In the genomic region with DNA sequence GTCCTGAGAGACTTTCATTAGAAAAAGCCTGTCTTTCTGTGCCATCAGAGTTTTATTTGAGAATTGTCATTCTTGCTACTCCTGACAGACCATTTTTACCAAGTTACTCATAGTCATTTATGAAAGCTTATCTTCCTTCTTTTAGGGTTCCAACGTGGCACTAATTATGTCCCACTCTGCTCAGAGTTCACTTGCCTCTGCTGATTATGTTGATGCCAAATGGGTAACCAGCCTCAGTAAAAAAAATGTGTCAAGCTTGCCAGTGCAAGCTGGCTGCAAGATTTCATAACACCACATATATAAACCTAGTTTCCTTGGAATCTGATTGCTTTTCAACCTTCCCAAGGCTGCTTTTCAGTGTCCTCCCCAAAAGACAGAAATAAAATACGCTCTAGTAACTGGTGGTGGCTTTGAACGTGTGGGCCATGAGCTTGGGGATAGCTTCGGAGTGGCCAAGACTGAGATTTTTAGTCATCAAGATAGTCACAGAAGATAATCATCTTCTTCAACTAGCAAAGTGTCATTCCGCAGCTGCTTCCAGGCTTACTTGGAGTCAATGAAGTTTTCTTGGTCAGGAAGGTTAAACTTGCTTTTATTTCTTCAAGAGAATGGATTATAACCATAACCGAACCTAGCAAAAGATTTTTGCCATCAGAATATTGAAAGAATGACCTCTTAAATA, we compare ENCODE assay signal across 20 cellular contexts. TPM values are rescaled to one million over a fixed set of nuclear protein-coding genes. Genes with fewer than 3 reads are reported as not detected.
"Had no signal": no experiment of that assay in that cellular context is flagged by ENCODE, and none has a peak within 500 bp of the region (broad histone marks: within the 10 kb centered on the region; RNA-seq: fewer than 3 reads in every experiment).

No MANE protein-coding gene starts in this region.

- H3K9ac ChIP-seq: SK-N-SH had no signal

- ATAC-seq: activated CD8-positive, alpha-beta T cell treated with anti-CD3 and anti-CD28 coated beads for 36 hours; upper lobe of right lung had no signal

- H3K4me2 ChIP-seq: SK-N-SH had no signal

- H3K4me3 ChIP-seq: adrenal gland, cardiac muscle cell, skin epidermis, stomach, thoracic aorta, upper lobe of right lung had no signal

- H3K4me1 ChIP-seq: adrenal gland, upper lobe of right lung had no signal

- H3K27ac ChIP-seq: adrenal gland, stomach, thoracic aorta, upper lobe of right lung had no signal

- H3K27me3 ChIP-seq: adrenal gland, cardiac muscle cell, stomach, upper lobe of right lung had no signal

- DNase-seq: activated B cell treated with CpG ODN at 0.5 μM for 24 hours; activated CD4-positive, alpha-beta T cell treated with anti-CD3 and anti-CD28 coated beads for 48 hours; activated CD8-positive, alpha-beta T cell treated with anti-CD3 and anti-CD28 coated beads for 36 hours; activated naive CD4-positive, alpha-beta T cell treated with anti-CD3 and anti-CD28 coated beads, Interleukin-2, amount 10 ng/mL, durations not matched to agents 7 days and 5 days; activated T-cell treated with anti-CD3 and anti-CD28 coated beads, Interleukin-2, amount 50 U/mL, for 1 hour; adrenal gland; hypothalamus; SK-N-SH; stimulated activated CD4-positive, alpha-beta T cell treated with anti-CD3 and anti-CD28 coated beads, Interleukin-4, amount 100 ng/mL, for 1 hour; stomach; upper lobe of right lung had no signal

- H3K9me3 ChIP-seq: adrenal gland, SK-N-SH, stomach, thoracic aorta, upper lobe of right lung had no signal

- H3K9me2 ChIP-seq: SK-N-SH had no signal

RNA-seq across cellular contexts. Expression of gene APOA1, which starts 29.5 kb away (rescaled TPM):
- total RNA-seq: activated CD8-positive, alpha-beta T cell treated with anti-CD3 and anti-CD28 coated beads for 36 hours; activated T-helper 2 cell treated with anti-CD3 and anti-CD28 coated beads, Interferon-gamma antibody, Interleukin-2, Interleukin-4, amounts not matched to agents 10 μg/mL and 5 μg/mL and 100 μg/mL, durations not matched to agents 14 hours and 24 hours and 36 hours; epithelial cell of proximal tubule; glomerular endothelial cell; thoracic aorta had no signal
- polyA plus RNA-seq: neural cell had no signal

RNA-seq across cellular contexts. Expression of gene APOC3, which starts 37.2 kb away (rescaled TPM):
- total RNA-seq: activated B cell treated with CpG ODN at 0.5 μM for 24 hours; activated CD8-positive, alpha-beta T cell treated with anti-CD3 and anti-CD28 coated beads for 36 hours; activated T-helper 2 cell treated with anti-CD3 and anti-CD28 coated beads, Interferon-gamma antibody, Interleukin-2, Interleukin-4, amounts not matched to agents 10 μg/mL and 5 μg/mL and 100 μg/mL, durations not matched to agents 14 hours and 24 hours and 36 hours; epithelial cell of proximal tubule; glomerular endothelial cell; mononuclear cell; thoracic aorta; upper lobe of right lung had no signal
- polyA plus RNA-seq: neural cell, SK-N-SH, stomach had no signal

RNA-seq across cellular contexts. Expression of gene APOA4, which starts 43.8 kb away (rescaled TPM):
- total RNA-seq: activated B cell treated with CpG ODN at 0.5 μM for 24 hours; activated CD8-positive, alpha-beta T cell treated with anti-CD3 and anti-CD28 coated beads for 36 hours; activated T-helper 2 cell treated with anti-CD3 and anti-CD28 coated beads, Interferon-gamma antibody, Interleukin-2, Interleukin-4, amounts not matched to agents 10 μg/mL and 5 μg/mL and 100 μg/mL, durations not matched to agents 14 hours and 24 hours and 36 hours; adrenal gland; epithelial cell of proximal tubule; glomerular endothelial cell; mononuclear cell; progenitor cell of endocrine pancreas; upper lobe of right lung had no signal
- polyA plus RNA-seq: neural cell, SK-N-SH had no signal
